Comparison of ENCODE assay signal across 18 cellular contexts in the genomic region with DNA sequence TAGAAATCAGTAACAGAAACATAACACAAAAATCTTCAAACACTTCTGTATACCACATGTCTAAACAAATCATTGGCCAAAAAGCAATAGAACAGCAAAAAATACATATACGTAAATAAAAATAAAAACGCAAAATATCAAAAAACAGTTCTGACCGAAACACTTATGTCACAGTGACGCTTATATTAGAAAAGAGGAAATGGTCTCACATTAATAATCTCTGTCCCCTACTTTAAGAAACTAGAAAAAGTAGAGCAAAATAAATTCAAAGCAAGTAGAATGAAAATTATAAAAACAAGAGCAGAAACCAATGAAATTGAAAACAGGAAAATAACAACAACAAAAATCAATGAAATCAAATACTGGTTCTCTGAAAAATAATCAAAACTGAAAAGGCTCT.
"Had no signal": no experiment of that assay in that cellular context is flagged by ENCODE, and none has a peak within 500 bp of the region (broad histone marks: within the 10 kb centered on the region; RNA-seq: fewer than 3 reads in every experiment).

No MANE protein-coding gene starts in this region.

- ATAC-seq: body of pancreas; left ventricle myocardium superior; right lobe of liver; stimulated activated naive CD8-positive, alpha-beta T cell treated with anti-CD3 and anti-CD28 coated beads, Interleukin-15, amount 100 ng/mL, for 72 hours; upper lobe of right lung had no signal

- H3K9me3 Mint-ChIP-seq: stimulated activated naive CD8-positive, alpha-beta T cell treated with anti-CD3 and anti-CD28 coated beads, Interleukin-15, amount 100 ng/mL, for 72 hours had no signal

- H3K4me3 Mint-ChIP-seq: neural progenitor cell; stimulated activated naive CD8-positive, alpha-beta T cell treated with anti-CD3 and anti-CD28 coated beads, Interleukin-15, amount 100 ng/mL, for 72 hours had no signal

- H3K4me2 ChIP-seq: neural progenitor cell had no signal

- DNase-seq: activated CD4-positive, CD25-positive, alpha-beta regulatory T cell treated with anti-CD3 and anti-CD28 coated beads, Interleukin-2, amount 50 U/mL, for 72 hours; activated naive CD4-positive, alpha-beta T cell treated with Interleukin-2 at 50 U/mL for 16 hours; activated T-cell treated with anti-CD3 and anti-CD28 coated beads for 4 hours; amniotic stem cell; body of pancreas; central memory CD4-positive, alpha-beta T cell; colonic mucosa; effector CD8-positive, alpha-beta T cell; foreskin fibroblast; kidney glomerular epithelial cell; left ventricle myocardium superior; ovary; right lobe of liver; stimulated activated naive CD8-positive, alpha-beta T cell treated with anti-CD3 and anti-CD28 coated beads, Interleukin-15, amount 100 ng/mL, for 72 hours; T-helper 9 cell; testis; upper lobe of right lung had no signal

- H3K27me3 Mint-ChIP-seq: stimulated activated naive CD8-positive, alpha-beta T cell treated with anti-CD3 and anti-CD28 coated beads, Interleukin-15, amount 100 ng/mL, for 72 hours had no signal

- H3K9me3 ChIP-seq: body of pancreas, colonic mucosa, ovary, right lobe of liver, testis, upper lobe of right lung had no signal

- H2AFZ ChIP-seq: neural progenitor cell had no signal

- H3K36me3 ChIP-seq: colonic mucosa, neural progenitor cell, ovary, right lobe of liver, upper lobe of right lung had no signal

- H3K9ac ChIP-seq: neural progenitor cell had no signal

- H3K27me3 ChIP-seq: body of pancreas, colonic mucosa, neural progenitor cell, ovary, right lobe of liver, testis, upper lobe of right lung had no signal

- H3K27ac Mint-ChIP-seq: neural progenitor cell; stimulated activated naive CD8-positive, alpha-beta T cell treated with anti-CD3 and anti-CD28 coated beads, Interleukin-15, amount 100 ng/mL, for 72 hours had no signal

- H3K27ac ChIP-seq: body of pancreas, colonic mucosa, neural progenitor cell, ovary, right lobe of liver, testis, upper lobe of right lung had no signal

- H3K4me1 ChIP-seq: colonic mucosa, neural progenitor cell, testis had no signal

- H3K4me3 ChIP-seq: body of pancreas, colonic mucosa, neural progenitor cell, ovary, right lobe of liver, testis, upper lobe of right lung had no signal
